In the genomic region with DNA sequence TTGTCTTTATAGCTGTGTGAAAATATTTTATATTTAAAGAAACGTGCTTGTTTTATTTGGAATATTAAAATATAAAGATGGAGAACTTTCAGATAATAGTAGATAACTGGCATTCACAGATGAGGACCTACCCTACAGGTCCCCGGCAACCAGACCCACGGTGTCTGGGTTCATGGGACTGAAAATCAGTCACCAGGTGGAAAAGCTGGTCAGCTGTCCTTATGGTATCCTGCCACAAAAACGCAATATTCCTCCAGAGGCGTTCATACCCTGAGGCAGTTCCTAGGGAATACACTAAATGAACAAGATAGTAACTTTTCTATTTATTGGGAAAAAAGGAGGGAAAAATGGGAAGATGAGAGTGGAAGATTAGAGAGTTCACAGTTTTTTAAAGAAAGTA, we compare ENCODE assay signal across 12 cellular contexts. TPM values are rescaled to one million over a fixed set of nuclear protein-coding genes. Genes with fewer than 3 reads are reported as not detected.
DNase-seq lines count a peak whose midpoint lies in the region; TF ChIP-seq lines count a peak whose summit lies in the region.
"Had no signal": no experiment of that assay in that cellular context is flagged by ENCODE, and none has a peak within 500 bp of the region (broad histone marks: within the 10 kb centered on the region; RNA-seq: fewer than 3 reads in every experiment).

No MANE protein-coding gene starts in this region.

- H3K27ac Mint-ChIP-seq in T-helper 2 cell treated with Interferon-gamma antibody and Interleukin-4, amounts not matched to agents 5 μg/mL and 100 μg/mL, for 36 hours, result peak overlapping the region; percentile 87
- H3K27ac Mint-ChIP-seq in activated T-helper 2 cell treated with anti-CD3 and anti-CD28 coated beads, Interferon-gamma antibody, Interleukin-2, Interleukin-4, amounts not matched to agents 10 μg/mL and 5 μg/mL and 100 μg/mL, durations not matched to agents 14 hours and 24 hours and 36 hours, result peak overlapping the region; percentile 70

- in situ Hi-C loops in KBM-7 (cut with MboI; ENCODE audit: low pct_unique_long_range_greater_than_20kb, low sequenced_read_pairs), result loop anchor here (25.0 kb wide), 1 partner anchor 93 kb away; no protein-coding TSS in a partner anchor

- peak overlapping the region; percentile 84 for H3K4me3 Mint-ChIP-seq in T-helper 2 cell treated with Interferon-gamma antibody and Interleukin-4, amounts not matched to agents 5 μg/mL and 100 μg/mL, for 36 hours
- peak overlapping the region; percentile 73 for H3K4me3 Mint-ChIP-seq in activated T-helper 2 cell treated with anti-CD3 and anti-CD28 coated beads, Interferon-gamma antibody, Interleukin-2, Interleukin-4, amounts not matched to agents 10 μg/mL and 5 μg/mL and 100 μg/mL, durations not matched to agents 14 hours and 24 hours and 36 hours (ENCODE audit: low read depth)

- H3K27ac ChIP-seq in neutrophil, result peak overlapping the region; percentile 96
- H3K27ac ChIP-seq: hepatocyte had no signal

- H3K27me3 ChIP-seq in neutrophil, result no peaks in the 10 kb centered on the region
- H3K27me3 ChIP-seq: hepatocyte had no signal

- H3K36me3 Mint-ChIP-seq in T-helper 2 cell treated with Interferon-gamma antibody and Interleukin-4, amounts not matched to agents 5 μg/mL and 100 μg/mL, for 36 hours (ENCODE audit: low read depth), result no peaks in the 10 kb centered on the region
- no peaks in the 10 kb centered on the region for H3K36me3 Mint-ChIP-seq in activated T-helper 2 cell treated with anti-CD3 and anti-CD28 coated beads, Interferon-gamma antibody, Interleukin-2, Interleukin-4, amounts not matched to agents 10 μg/mL and 5 μg/mL and 100 μg/mL, durations not matched to agents 14 hours and 24 hours and 36 hours (ENCODE audit: low read depth)

- TF ChIP-seq CTCF in neutrophil (IDR thresholded peaks at IDR 0.05), result no peak

- peaks cover 28% of the 10 kb centered on the region for H3K4me1 Mint-ChIP-seq in T-helper 2 cell treated with Interferon-gamma antibody and Interleukin-4, amounts not matched to agents 5 μg/mL and 100 μg/mL, for 36 hours (ENCODE audit: low read depth)
- peaks cover 25% of the 10 kb centered on the region for H3K4me1 Mint-ChIP-seq in activated T-helper 2 cell treated with anti-CD3 and anti-CD28 coated beads, Interferon-gamma antibody, Interleukin-2, Interleukin-4, amounts not matched to agents 10 μg/mL and 5 μg/mL and 100 μg/mL, durations not matched to agents 14 hours and 24 hours and 36 hours (ENCODE audit: low read depth)

- peaks cover 56 to 67% of the 10 kb centered on the region in 2 experiments for H3K4me1 ChIP-seq in neutrophil (ENCODE audit: control insufficient read depth in 1 of 2, insufficient read depth in 1 of 2, low read depth in 1 of 2, low read length in 1 of 2)

- H3K27me3 Mint-ChIP-seq in T-helper 2 cell treated with Interferon-gamma antibody and Interleukin-4, amounts not matched to agents 5 μg/mL and 100 μg/mL, for 36 hours (ENCODE audit: low read depth), result peaks cover 5% of the 10 kb centered on the region
- peaks cover 3% of the 10 kb centered on the region for H3K27me3 Mint-ChIP-seq in activated T-helper 2 cell treated with anti-CD3 and anti-CD28 coated beads, Interferon-gamma antibody, Interleukin-2, Interleukin-4, amounts not matched to agents 10 μg/mL and 5 μg/mL and 100 μg/mL, durations not matched to agents 14 hours and 24 hours and 36 hours (ENCODE audit: low read depth)

- H3K4me3 ChIP-seq in neutrophil (ENCODE audit: low read depth in 1 of 2, low read length in 1 of 2), result peak overlapping the region; percentile 69 to 77
- H3K4me3 ChIP-seq: hepatocyte had no signal

- no peaks in the 10 kb centered on the region for H3K36me3 ChIP-seq in neutrophil

- intact Hi-C loops in activated T-helper 2 cell treated with anti-CD3 and anti-CD28 coated beads, Interferon-gamma antibody, Interleukin-2, Interleukin-4, amounts not matched to agents 10 μg/mL and 5 μg/mL and 100 μg/mL, durations not matched to agents 14 hours and 24 hours and 36 hours (cut with micrococcal nuclease), result loop anchor here (5.0 to 10.0 kb wide), 2 partner anchors 963 to 1171 kb away; partner anchors contain the start of genes RELL1 and TBC1D1

- no peak for DNase-seq in T-helper 2 cell treated with Interferon-gamma antibody and Interleukin-4, amounts not matched to agents 5 μg/mL and 100 μg/mL, for 36 hours (ENCODE audit: low spot score)
- DNase-seq in T-helper 2 cell, result no peak
- peak; percentile 17 for DNase-seq in KBM-7
- no peak for DNase-seq in activated T-helper 2 cell treated with anti-CD3 and anti-CD28 coated beads, Interferon-gamma antibody, Interleukin-2, Interleukin-4, amounts not matched to agents 10 μg/mL and 5 μg/mL and 100 μg/mL, durations not matched to agents 14 hours and 24 hours and 36 hours (ENCODE audit: low spot score)
- no peak for DNase-seq in NCI-H524 (lab: John Stamatoyannopoulos, UW)
- no peak for DNase-seq in D341Med (ENCODE audit: low spot score)
- no peak for DNase-seq in stimulated activated CD4-positive, alpha-beta T cell treated with anti-CD3 and anti-CD28 coated beads, Interleukin-12 subunit alpha, Interleukin-12 subunit beta, amount 100 ng/mL, for 4 hours
- DNase-seq: NCI-H187 treated with DMSO at 0.1 percent for 48 hours; stimulated activated CD4-positive, alpha-beta T cell treated with anti-CD3 and anti-CD28 coated beads, Interleukin-4, amount 100 ng/mL, for 1 hour had no signal

- H3K9me3 ChIP-seq in neutrophil, result no peaks in the 10 kb centered on the region

- H3K9me3 Mint-ChIP-seq in T-helper 2 cell treated with Interferon-gamma antibody and Interleukin-4, amounts not matched to agents 5 μg/mL and 100 μg/mL, for 36 hours, result peaks cover 1% of the 10 kb centered on the region
- H3K9me3 Mint-ChIP-seq in activated T-helper 2 cell treated with anti-CD3 and anti-CD28 coated beads, Interferon-gamma antibody, Interleukin-2, Interleukin-4, amounts not matched to agents 10 μg/mL and 5 μg/mL and 100 μg/mL, durations not matched to agents 14 hours and 24 hours and 36 hours, result peaks cover 11% of the 10 kb centered on the region

RNA-seq across cellular contexts. Expression of gene TLR6, which starts 1.2 kb away (rescaled TPM):
- total RNA-seq in activated T-helper 2 cell treated with anti-CD3 and anti-CD28 coated beads, Interferon-gamma antibody, Interleukin-2, Interleukin-4, amounts not matched to agents 10 μg/mL and 5 μg/mL and 100 μg/mL, durations not matched to agents 14 hours and 24 hours and 36 hours, result 0.37 and 0.48 TPM in 2 replicates

RNA-seq across cellular contexts. Expression of gene FAM114A1, which starts 12.1 kb away (rescaled TPM):
- 0.14 and 0.67 TPM in 2 replicates for total RNA-seq in activated T-helper 2 cell treated with anti-CD3 and anti-CD28 coated beads, Interferon-gamma antibody, Interleukin-2, Interleukin-4, amounts not matched to agents 10 μg/mL and 5 μg/mL and 100 μg/mL, durations not matched to agents 14 hours and 24 hours and 36 hours

RNA-seq across cellular contexts. Expression of gene TLR1, which starts 50.9 kb away (rescaled TPM):
- total RNA-seq in activated T-helper 2 cell treated with anti-CD3 and anti-CD28 coated beads, Interferon-gamma antibody, Interleukin-2, Interleukin-4, amounts not matched to agents 10 μg/mL and 5 μg/mL and 100 μg/mL, durations not matched to agents 14 hours and 24 hours and 36 hours, result 0.34 and 0.67 TPM in 2 replicates
- total RNA-seq: HT1080 had no signal
